22 cellular contexts compared by ENCODE assay signal in the genomic region with DNA sequence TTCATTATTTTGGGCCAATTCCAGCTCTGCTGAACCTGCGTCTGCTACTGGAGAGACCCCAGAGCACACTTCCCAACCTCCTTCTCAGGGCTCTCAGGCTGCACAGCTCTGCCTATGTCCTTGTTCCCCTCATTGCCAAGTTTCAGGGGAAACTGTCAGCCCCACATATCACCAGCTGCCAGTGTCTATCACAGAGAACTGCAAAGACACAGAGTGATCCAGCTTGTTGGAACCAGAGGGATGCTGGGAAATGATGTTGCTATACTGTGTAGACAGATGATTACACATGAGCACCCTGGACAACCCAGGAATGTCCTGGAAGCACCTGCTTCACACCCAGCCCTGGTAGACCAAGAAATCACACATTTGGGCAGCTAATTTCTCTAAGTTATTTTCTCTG.
"Had no signal": no experiment of that assay in that cellular context is flagged by ENCODE, and none has a peak within 500 bp of the region (broad histone marks: within the 10 kb centered on the region; RNA-seq: fewer than 3 reads in every experiment).

No MANE protein-coding gene starts in this region.

- H3K36me3 ChIP-seq: breast epithelium, esophagus squamous epithelium, right atrium auricular region, spleen, tibial nerve had no signal

- H3K27ac ChIP-seq: parathyroid adenoma, right atrium auricular region, spleen, tibial nerve had no signal

- DNase-seq: activated CD4-positive, alpha-beta T cell treated with anti-CD3 and anti-CD28 coated beads, Interleukin-2, amount 50 U/mL, for 1 hour; activated CD4-positive, CD25-positive, alpha-beta regulatory T cell treated with anti-CD3 and anti-CD28 coated beads, Interleukin-2, amount 50 U/mL, for 72 hours; activated naive CD4-positive, alpha-beta T cell; activated T-cell treated with anti-CD3 and anti-CD28 coated beads for 4 hours; activated T-cell treated with anti-CD3 and anti-CD28 coated beads, Interleukin-2, amount 50 U/mL, for 72 hours; endodermal cell; esophagus squamous epithelium; foreskin melanocyte; left ventricle myocardium superior; naive thymus-derived CD8-positive, alpha-beta T cell; nucleus accumbens; spleen; stimulated activated naive CD4-positive, alpha-beta T cell treated with Interleukin-2 at 50 U/mL for 16 hours; SW 1271; T-helper 17 cell had no signal

- H3K4me1 ChIP-seq: parathyroid adenoma, tibial nerve had no signal

- H3K27me3 ChIP-seq: breast epithelium, esophagus squamous epithelium, right atrium auricular region, spleen, tibial nerve had no signal

- H3K9ac ChIP-seq: parathyroid adenoma had no signal

- H3K79me2 ChIP-seq: parathyroid adenoma had no signal

- ATAC-seq: activated naive CD4-positive, alpha-beta T cell treated with anti-CD3 and anti-CD28 coated beads, Interleukin-2, amount 50 U/mL, for 72 hours; activated T-cell treated with anti-CD3 and anti-CD28 coated beads, Interleukin-2, amount 50 U/mL, for 72 hours; left ventricle myocardium superior; naive thymus-derived CD8-positive, alpha-beta T cell; T-helper 17 cell had no signal

- H3K4me3 ChIP-seq: breast epithelium, esophagus squamous epithelium, right atrium auricular region, spleen, tibial nerve had no signal

- FAIRE-seq: islet of Langerhans, urothelium cell line had no signal

- H2AFZ ChIP-seq: parathyroid adenoma had no signal
